Comparison of ENCODE assay signal across 2 cellular contexts in genomic region chr7:151650161-151650560, GRCh38.
TF ChIP-seq lines count a peak whose summit lies in the region.

No MANE protein-coding gene starts in this region.

TF ChIP-seq in A549, 52 proteins besides CTCF, POLR2A, EP300 and RAD21 (continued from another document):
- TF ChIP-seq PBX3 (IDR thresholded peaks at IDR 0.05), result no peak
- TF ChIP-seq CEBPB (IDR thresholded peaks at IDR 0.05), result peak; percentile 78 to 88

TF ChIP-seq in WTC11, 78 proteins besides CTCF, POLR2A, EP300 and RAD21 (continued from another document):
- TF ChIP-seq ZNF396 (CRISPR knock-in tag; IDR thresholded peaks at IDR 0.05; ENCODE audit: borderline replicate concordance) (no peak), ZNF425 (CRISPR knock-in tag; conservative IDR thresholded peaks at IDR 0.05) (no peak)
- TF ChIP-seq, protein P1, sequence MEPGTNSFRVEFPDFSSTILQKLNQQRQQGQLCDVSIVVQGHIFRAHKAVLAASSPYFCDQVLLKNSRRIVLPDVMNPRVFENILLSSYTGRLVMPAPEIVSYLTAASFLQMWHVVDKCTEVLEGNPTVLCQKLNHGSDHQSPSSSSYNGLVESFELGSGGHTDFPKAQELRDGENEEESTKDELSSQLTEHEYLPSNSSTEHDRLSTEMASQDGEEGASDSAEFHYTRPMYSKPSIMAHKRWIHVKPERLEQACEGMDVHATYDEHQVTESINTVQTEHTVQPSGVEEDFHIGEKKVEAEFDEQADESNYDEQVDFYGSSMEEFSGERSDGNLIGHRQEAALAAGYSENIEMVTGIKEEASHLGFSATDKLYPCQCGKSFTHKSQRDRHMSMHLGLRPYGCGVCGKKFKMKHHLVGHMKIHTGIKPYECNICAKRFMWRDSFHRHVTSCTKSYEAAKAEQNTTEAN (CRISPR knock-in tag; IDR thresholded peaks at IDR 0.05), result no peak
